ENCODE assay signal across 25 cellular contexts in genomic region chr2:236052206-236052605, GRCh38.
"Had no signal": no experiment of that assay in that cellular context is flagged by ENCODE, and none has a peak within 500 bp of the region (broad histone marks: within the 10 kb centered on the region; RNA-seq: fewer than 3 reads in every experiment).

No MANE protein-coding gene starts in this region.

- H3K27ac ChIP-seq: coronary artery, esophagus muscularis mucosa, foreskin keratinocyte, gastroesophageal sphincter, heart right ventricle, left lung had no signal

- H3K9me3 Mint-ChIP-seq: memory B cell, mesothelial cell of epicardium had no signal

- FAIRE-seq: colon, endothelial cell of umbilical vein, frontal cortex, islet of Langerhans, keratinocyte had no signal

- H3K9me3 ChIP-seq: esophagus muscularis mucosa, gastroesophageal sphincter, heart right ventricle, left lung, mucosa of descending colon had no signal

- H3K4me1 ChIP-seq: esophagus muscularis mucosa, gastroesophageal sphincter, heart right ventricle, left lung had no signal

- H3K27me3 ChIP-seq: dorsolateral prefrontal cortex, esophagus muscularis mucosa, foreskin keratinocyte, gastroesophageal sphincter, heart right ventricle, left lung had no signal

- DNase-seq: dermis blood vessel endothelial cell; dorsolateral prefrontal cortex; effector CD4-positive, alpha-beta T cell; effector memory CD4-positive, alpha-beta T cell; foreskin keratinocyte; heart right ventricle; hippocampal formation; left cardiac atrium; left lung; left ventricle myocardium superior; mammary epithelial cell; mesendoderm; mucosa of descending colon; naive B cell had no signal

- H3K36me3 Mint-ChIP-seq: memory B cell, naive B cell had no signal

- H3K4me3 Mint-ChIP-seq: memory B cell, mesothelial cell of epicardium, naive B cell had no signal

- H3K4me1 Mint-ChIP-seq: memory B cell, naive B cell had no signal

- H3K27ac Mint-ChIP-seq: memory B cell, mesothelial cell of epicardium, naive B cell had no signal

- H3K4me3 ChIP-seq: coronary artery, dorsolateral prefrontal cortex, esophagus muscularis mucosa, gastroesophageal sphincter, heart right ventricle, left lung, lung, mucosa of descending colon had no signal
